In genomic region chr2:173593109-173593508, GRCh38 we compare ENCODE assay signal across 39 cellular contexts.
"Had no signal": no experiment of that assay in that cellular context is flagged by ENCODE, and none has a peak within 500 bp of the region (broad histone marks: within the 10 kb centered on the region; RNA-seq: fewer than 3 reads in every experiment).

No MANE protein-coding gene starts in this region.

- H3K27ac ChIP-seq: ascending aorta, cardiac muscle cell, VCaP had no signal

- H3K4me3 Mint-ChIP-seq: activated B cell treated with CpG ODN at 0.5 μM for 24 hours; activated CD4-positive, alpha-beta memory T cell treated with anti-CD3 and anti-CD28 coated beads for 36 hours; activated CD4-positive, alpha-beta T cell treated with anti-CD3 and anti-CD28 coated beads, Interleukin-2, amount 10 ng/mL, durations not matched to agents 24 days and 14 days; activated CD8-positive, alpha-beta T cell treated with anti-CD3 and anti-CD28 coated beads for 36 hours; activated naive CD4-positive, alpha-beta T cell treated with anti-CD3 and anti-CD28 coated beads for 36 hours; activated naive CD4-positive, alpha-beta T cell treated with anti-CD3 and anti-CD28 coated beads, Interleukin-2, amount 50 U/mL, for 24 hours; activated naive CD8-positive, alpha-beta T cell; activated naive CD8-positive, alpha-beta T cell treated with anti-CD3 and anti-CD28 coated beads, Interleukin-2, amount 10 ng/mL, durations not matched to agents 7 days and 5 days; activated naive CD8-positive, alpha-beta T cell treated with anti-CD3 and anti-CD28 coated beads, Interleukin-2, amount 50 U/mL, for 24 hours; activated T-cell treated with anti-CD3 and anti-CD28 coated beads, Interleukin-2, amount 50 U/mL, for 4 hours; activated T-cell treated with anti-CD3 and anti-CD28 coated beads, Interleukin-2, amount 50 U/mL, for 72 hours; activated T-helper 1 cell treated with anti-CD3 and anti-CD28 coated beads, Interleukin-12 subunit alpha, Interleukin-12 subunit beta, Interleukin-2, Interleukin-4 antibody, amounts not matched to agents 30 ng/mL and 10 ng/mL and 1 ng/mL, durations not matched to agents 14 hours and 24 hours and 36 hours; activated T-helper 17 cell treated with anti-CD3 and anti-CD28 coated beads, Interleukin-2, amount 50 U/mL, for 72 hours; brain; central memory CD8-positive, alpha-beta T cell; T-helper 1 cell treated with Interleukin-12 subunit alpha and Interleukin-12 subunit beta and Interleukin-4 antibody, amounts not matched to agents 30 μg/mL and 1 μg/mL, for 36 hours; T-helper 2 cell treated with Interferon-gamma antibody and Interleukin-4, amounts not matched to agents 5 μg/mL and 100 μg/mL, for 36 hours had no signal

- ATAC-seq: activated CD8-positive, alpha-beta T cell treated with anti-CD3 and anti-CD28 coated beads for 36 hours; activated naive CD8-positive, alpha-beta T cell treated with anti-CD3 and anti-CD28 coated beads, Interleukin-2, amount 50 U/mL, for 24 hours; activated T-cell treated with anti-CD3 and anti-CD28 coated beads, Interleukin-2, amount 50 U/mL, for 4 hours; activated T-cell treated with anti-CD3 and anti-CD28 coated beads, Interleukin-2, amount 50 U/mL, for 72 hours; activated T-helper 17 cell treated with anti-CD3 and anti-CD28 coated beads, Interleukin-2, amount 50 U/mL, for 72 hours had no signal

- H3K27ac Mint-ChIP-seq: activated B cell treated with CpG ODN at 0.5 μM for 24 hours; activated CD4-positive, alpha-beta memory T cell treated with anti-CD3 and anti-CD28 coated beads for 36 hours; activated CD4-positive, alpha-beta T cell treated with anti-CD3 and anti-CD28 coated beads, Interleukin-2, amount 10 ng/mL, durations not matched to agents 24 days and 14 days; activated CD8-positive, alpha-beta T cell treated with anti-CD3 and anti-CD28 coated beads for 36 hours; activated naive CD4-positive, alpha-beta T cell treated with anti-CD3 and anti-CD28 coated beads for 36 hours; activated naive CD4-positive, alpha-beta T cell treated with anti-CD3 and anti-CD28 coated beads, Interleukin-2, amount 50 U/mL, for 24 hours; activated naive CD8-positive, alpha-beta T cell; activated naive CD8-positive, alpha-beta T cell treated with anti-CD3 and anti-CD28 coated beads, Interleukin-2, amount 10 ng/mL, durations not matched to agents 7 days and 5 days; activated naive CD8-positive, alpha-beta T cell treated with anti-CD3 and anti-CD28 coated beads, Interleukin-2, amount 50 U/mL, for 24 hours; activated T-cell treated with anti-CD3 and anti-CD28 coated beads, Interleukin-2, amount 50 U/mL, for 72 hours; activated T-helper 1 cell treated with anti-CD3 and anti-CD28 coated beads, Interleukin-12 subunit alpha, Interleukin-12 subunit beta, Interleukin-2, Interleukin-4 antibody, amounts not matched to agents 30 ng/mL and 10 ng/mL and 1 ng/mL, durations not matched to agents 14 hours and 24 hours and 36 hours; activated T-helper 17 cell treated with anti-CD3 and anti-CD28 coated beads, Interleukin-2, amount 50 U/mL, for 72 hours; brain; T-helper 1 cell treated with Interleukin-12 subunit alpha and Interleukin-12 subunit beta and Interleukin-4 antibody, amounts not matched to agents 30 μg/mL and 1 μg/mL, for 36 hours; T-helper 2 cell treated with Interferon-gamma antibody and Interleukin-4, amounts not matched to agents 5 μg/mL and 100 μg/mL, for 36 hours had no signal

- H3K4me1 Mint-ChIP-seq: activated B cell treated with CpG ODN at 0.5 μM for 24 hours; activated CD4-positive, alpha-beta T cell treated with anti-CD3 and anti-CD28 coated beads, Interleukin-2, amount 10 ng/mL, durations not matched to agents 24 days and 14 days; activated naive CD4-positive, alpha-beta T cell treated with anti-CD3 and anti-CD28 coated beads, Interleukin-2, amount 50 U/mL, for 24 hours; activated naive CD8-positive, alpha-beta T cell treated with anti-CD3 and anti-CD28 coated beads, Interleukin-2, amount 10 ng/mL, durations not matched to agents 7 days and 5 days; activated naive CD8-positive, alpha-beta T cell treated with anti-CD3 and anti-CD28 coated beads, Interleukin-2, amount 50 U/mL, for 24 hours; activated T-helper 17 cell treated with anti-CD3 and anti-CD28 coated beads, Interleukin-2, amount 50 U/mL, for 72 hours; central memory CD8-positive, alpha-beta T cell had no signal

- H3K36me3 ChIP-seq: ascending aorta, cardiac muscle cell had no signal

- FAIRE-seq: bronchial epithelial cell, TTC549 had no signal

- H3K36me3 Mint-ChIP-seq: activated naive CD4-positive, alpha-beta T cell treated with anti-CD3 and anti-CD28 coated beads, Interleukin-2, amount 50 U/mL, for 24 hours had no signal

- H3K27me3 ChIP-seq: ascending aorta, cardiac muscle cell had no signal

- H3K4me1 ChIP-seq: ascending aorta had no signal

- H3K4me3 ChIP-seq: ascending aorta, cardiac muscle cell had no signal

- DNase-seq: activated B cell treated with CpG ODN at 0.5 μM for 24 hours; activated CD4-positive, alpha-beta memory T cell treated with anti-CD3 and anti-CD28 coated beads for 36 hours; activated CD4-positive, alpha-beta T cell treated with anti-CD3 and anti-CD28 coated beads for 4 hours; activated CD4-positive, alpha-beta T cell treated with anti-CD3 and anti-CD28 coated beads, Interleukin-2, amount 10 ng/mL, durations not matched to agents 24 days and 14 days; activated CD4-positive, alpha-beta T cell treated with anti-CD3 and anti-CD28 coated beads, Interleukin-2, amount 50 U/mL, for 1 hour; activated CD4-positive, alpha-beta T cell treated with anti-CD3 and anti-CD28 coated beads, Interleukin-2, amount 50 U/mL, for 4 hours; activated CD4-positive, CD25-positive, alpha-beta regulatory T cell treated with anti-CD3 and anti-CD28 coated beads, Interleukin-2, amount 50 U/mL, for 72 hours; activated CD8-positive, alpha-beta memory T cell treated with anti-CD3 and anti-CD28 coated beads, Interleukin-2, amount 50 U/mL, for 4 hours; activated CD8-positive, alpha-beta T cell treated with anti-CD3 and anti-CD28 coated beads for 36 hours; activated effector memory CD4-positive, alpha-beta T cell treated with anti-CD3 and anti-CD28 coated beads, Interleukin-2, amount 50 U/mL, for 16 hours; activated gamma-delta T cell treated with Interleukin-2 at 50 U/mL for 16 hours; activated naive CD4-positive, alpha-beta T cell; activated naive CD4-positive, alpha-beta T cell treated with anti-CD3 and anti-CD28 coated beads for 36 hours; activated naive CD8-positive, alpha-beta T cell treated with anti-CD3 and anti-CD28 coated beads, Interleukin-2, amount 10 ng/mL, durations not matched to agents 7 days and 5 days; activated naive CD8-positive, alpha-beta T cell treated with anti-CD3 and anti-CD28 coated beads, Interleukin-2, amount 50 U/mL, for 24 hours; activated T-cell treated with anti-CD3 and anti-CD28 coated beads for 4 hours; activated T-cell treated with anti-CD3 and anti-CD28 coated beads, Interleukin-2, amount 50 U/mL, for 1 hour; activated T-cell treated with anti-CD3 and anti-CD28 coated beads, Interleukin-2, amount 50 U/mL, for 4 hours; activated T-cell treated with anti-CD3 and anti-CD28 coated beads, Interleukin-2, amount 50 U/mL, for 72 hours; amygdala; anterior cingulate cortex; caudate nucleus; cerebellar nuclear complex; T-helper 1 cell; T-helper 2 cell; T-helper 9 cell had no signal

- H3K9me3 Mint-ChIP-seq: activated T-helper 17 cell treated with anti-CD3 and anti-CD28 coated beads, Interleukin-2, amount 50 U/mL, for 72 hours had no signal
